ENCODE assay signal across 24 cellular contexts in genomic region chr15:67691450-67691849, GRCh38.
"Had no signal": no experiment of that assay in that cellular context is flagged by ENCODE, and none has a peak within 500 bp of the region (broad histone marks: within the 10 kb centered on the region; RNA-seq: fewer than 3 reads in every experiment).

No MANE protein-coding gene starts in this region.

- ATAC-seq: activated CD4-positive, alpha-beta T cell treated with anti-CD3 and anti-CD28 coated beads for 36 hours; activated T-cell treated with anti-CD3 and anti-CD28 coated beads, Interleukin-2, amount 50 U/mL, for 4 hours; foreskin keratinocyte; natural killer cell; sciatic nerve; stimulated activated memory B cell treated with anti-CD40 and anti-IgM and Interleukin-4, amounts not matched to agents 10 μg/mL and 1 μg/mL and 100 μg/mL, for 72 hours; T-helper 17 cell had no signal

- H3K36me3 ChIP-seq: breast epithelium, neutrophil, transverse colon had no signal

- DNase-seq: activated B cell treated with CpG ODN at 0.5 μM for 24 hours; activated CD4-positive, alpha-beta T cell treated with anti-CD3 and anti-CD28 coated beads for 36 hours; activated CD4-positive, alpha-beta T cell treated with anti-CD3 and anti-CD28 coated beads, Interleukin-2, amount 50 U/mL, for 48 hours; activated CD8-positive, alpha-beta memory T cell treated with anti-CD3 and anti-CD28 coated beads, Interleukin-2, amount 50 U/mL, for 48 hours; activated naive CD4-positive, alpha-beta T cell; activated T-cell treated with anti-CD3 and anti-CD28 coated beads, Interleukin-2, amount 50 U/mL, for 4 hours; glutamatergic neuron; immature natural killer cell; left ventricle myocardium inferior; natural killer cell; small intestine; stimulated activated CD4-positive, alpha-beta T cell treated with anti-CD3 and anti-CD28 coated beads, Interleukin-15, amount 100 ng/mL, for 24 hours; stomach; T-helper 17 cell; transverse colon had no signal

- H3K79me2 ChIP-seq: hepatocyte, parathyroid adenoma had no signal

- FAIRE-seq: small intestine, urothelium cell line had no signal

- H3K9me3 ChIP-seq: breast epithelium, left ventricle myocardium inferior, neutrophil, stomach, transverse colon had no signal

- H3K9ac ChIP-seq: parathyroid adenoma had no signal

- H3K27me3 ChIP-seq: breast epithelium, foreskin keratinocyte, hepatocyte, neutrophil, stomach, transverse colon had no signal

- H3K4me1 ChIP-seq: breast epithelium, foreskin keratinocyte, left ventricle myocardium inferior, parathyroid adenoma, stomach, transverse colon had no signal

- H3K4me3 ChIP-seq: breast epithelium, coronary artery, hepatocyte, left ventricle myocardium inferior, stomach, transverse colon had no signal

- H3K27ac ChIP-seq: breast epithelium, coronary artery, foreskin keratinocyte, hepatocyte, left ventricle myocardium inferior, neutrophil, parathyroid adenoma, stomach, transverse colon had no signal

- H2AFZ ChIP-seq: hepatocyte, parathyroid adenoma had no signal

- H3K4me2 ChIP-seq: hepatocyte had no signal
